ENCODE assay signal across 8 cellular contexts in genomic region chr20:31860431-31861345, GRCh38. TPM values are rescaled to one million over a fixed set of nuclear protein-coding genes. Genes with fewer than 3 reads are reported as not detected.
A peak's percentile ranks its signal among the peaks of the same experiment; 100 is the strongest.
DNase-seq lines count a peak whose midpoint lies in the region; ATAC-seq and TF ChIP-seq lines count a peak whose summit lies in the region.

No MANE protein-coding gene starts in this region.

- peaks cover 5 to 15% of the 10 kb centered on the region in 2 donors for H3K27me3 ChIP-seq in duodenal mucosa (ENCODE audit: control insufficient read depth in 1 of 2, insufficient read depth in 2 of 2, low read length in 2 of 2)

- H3K4me1 ChIP-seq in duodenal mucosa (ENCODE audit: control insufficient read depth in 1 of 2, insufficient read depth in 2 of 2, low read length in 2 of 2) (peaks cover 9 to 19% of the 10 kb centered on the region in 2 donors), mesodermal cell (ENCODE audit: control insufficient read depth, insufficient read depth, low read length, poor library complexity, severe bottlenecking) (peaks cover 9% of the 10 kb centered on the region)

- POLR2A ChIA-PET in AG04449 (lab: Yijun Ruan, JAX): no interaction called here

- H3K9me3 ChIP-seq in duodenal mucosa (ENCODE audit: control insufficient read depth in 1 of 2, low read length in 2 of 2): no peaks in the 10 kb centered on the region
- no peaks in the 10 kb centered on the region for H3K9me3 ChIP-seq in mesodermal cell (ENCODE audit: control insufficient read depth, low read length)

- H3K4me3 ChIP-seq in AG04449 (ENCODE audit: low read depth, low read length) (peak overlapping the region; percentile 48), duodenal mucosa (ENCODE audit: low read depth in 1 of 2, low read length in 2 of 2) (peak overlapping the region; percentile 58 to 75), mesodermal cell (ENCODE audit: extremely low read depth, insufficient read depth, low read length, poor library complexity, severe bottlenecking) (peak overlapping the region; percentile 53)

- H3K9ac ChIP-seq in duodenal mucosa (ENCODE audit: low read depth in 1 of 2, low read length in 2 of 2): no peak overlapping the region

- CTCF ChIA-PET in AG04449 (lab: Yijun Ruan, JAX): interaction anchor here (0.9 to 10.4 kb wide), 5 partner anchors 8 to 91 kb away, joined by 3 to 113 read pairs (median 6); partner anchors contain the start of genes FOXS1 and PDRG1

- H3K36me3 ChIP-seq in duodenal mucosa (ENCODE audit: control insufficient read depth in 1 of 2, insufficient read depth in 2 of 2, low read length in 2 of 2) (no peaks in the 10 kb centered on the region), mesodermal cell (ENCODE audit: control insufficient read depth, insufficient read depth, low read length) (no peaks in the 10 kb centered on the region)

- no peak for TF ChIP-seq CTCF in AG04449 (IDR thresholded peaks at IDR 0.05; ENCODE audit: insufficient read depth, low read length, missing control alignments)

- peak; percentile 29 for ATAC-seq in GM18511 (IDR thresholded peaks at IDR 0.05; ENCODE audit: unreplicated experiment)

- DNase-seq in AG04449 (ENCODE audit: low read depth, low spot score): no peak
- DNase-seq in NCI-H69 (lab: John Stamatoyannopoulos, UW): peak; percentile 81
- DNase-seq in NCI-H1930 (lab: John Stamatoyannopoulos, UW): no peak
- DNase-seq in Ammon's horn (ENCODE audit: low spot score): no peak
- no peak for DNase-seq in stimulated activated CD4-positive, alpha-beta T cell treated with anti-CD3 and anti-CD28 coated beads, Interleukin-12 subunit alpha, Interleukin-12 subunit beta, amount 100 ng/mL, for 4 hours

- H3K27ac ChIP-seq in duodenal mucosa (ENCODE audit: low read depth, low read length): no peak overlapping the region
- H3K27ac ChIP-seq in mesodermal cell (ENCODE audit: low read depth, low read length, severe bottlenecking): peak overlapping the region; percentile 39

- WGBS in mesodermal cell (ENCODE audit: insufficient coverage in 2 of 2), 2 experiments: 3 to 4% methylated on average over 17 to 23 of the region's 32 CpGs

RNA-seq across cellular contexts. Expression of gene DUSP15, which starts 9.6 kb away (rescaled TPM):
- 4.1 TPM for polyA plus RNA-seq in mesodermal cell (2013, experiment 1 of 2)
- 3.2 TPM for polyA plus RNA-seq in mesodermal cell (2013, experiment 2 of 2)

RNA-seq across cellular contexts. Expression of gene TTLL9, which starts 9.7 kb away (rescaled TPM):
- 0.29 TPM for polyA plus RNA-seq in mesodermal cell (2013, experiment 1 of 2)
- polyA plus RNA-seq in mesodermal cell (2013, experiment 2 of 2): 0.40 TPM

RNA-seq across cellular contexts. Expression of gene FOXS1, which starts 15.3 kb away (rescaled TPM):
- 6.4 TPM for polyA plus RNA-seq in mesodermal cell (2013, experiment 1 of 2)
- polyA plus RNA-seq in mesodermal cell (2013, experiment 2 of 2): 5.0 TPM

RNA-seq across cellular contexts. Expression of gene MYLK2, which starts 41.5 kb away (rescaled TPM):
- 0.18 TPM for polyA plus RNA-seq in mesodermal cell (2013, experiment 1 of 2)
- 0.35 TPM for polyA plus RNA-seq in mesodermal cell (2013, experiment 2 of 2)
